Comparison of ENCODE assay signal across 8 cellular contexts in the genomic region with DNA sequence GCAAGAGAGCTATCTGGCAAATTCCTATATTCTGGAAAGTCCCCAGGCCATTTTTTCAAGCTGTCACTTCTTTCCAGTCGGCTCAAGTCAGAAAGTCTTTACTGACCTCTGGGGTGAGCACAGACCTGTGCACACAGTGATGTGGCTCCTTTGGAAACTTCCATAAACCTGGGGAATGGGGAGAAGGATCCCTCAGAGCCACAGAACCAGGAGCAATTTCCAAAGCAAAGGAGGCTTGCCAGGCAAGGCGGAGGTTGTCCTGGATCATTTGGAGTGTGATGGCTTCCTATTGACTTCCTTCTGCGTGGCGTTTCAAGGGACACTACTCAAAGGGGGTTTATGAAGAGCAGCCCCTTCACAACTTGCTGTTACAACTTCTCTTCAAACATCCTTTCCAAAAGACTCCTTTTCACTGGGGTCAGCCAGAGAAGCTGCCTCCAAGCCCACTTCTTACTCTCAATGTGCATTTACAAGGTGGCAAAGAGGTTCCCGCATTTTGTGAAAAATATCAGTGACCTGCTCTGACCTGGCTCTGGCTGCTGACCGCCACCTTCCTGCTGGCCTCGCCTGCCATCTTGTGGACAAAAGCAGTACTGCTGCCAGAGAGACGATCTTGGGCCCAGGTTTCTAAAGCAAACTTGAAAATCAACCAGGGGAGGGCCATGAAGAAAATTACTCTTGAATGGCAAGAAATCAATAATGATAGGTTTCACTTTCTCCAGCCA. TPM values are rescaled to one million over a fixed set of nuclear protein-coding genes. Genes with fewer than 3 reads are reported as not detected.
DNase-seq lines count a peak whose midpoint lies in the region; ATAC-seq, FAIRE-seq and TF ChIP-seq lines count a peak whose summit lies in the region.

No MANE protein-coding gene starts in this region.

- peaks cover 15% of the 10 kb centered on the region for H3K4me1 Mint-ChIP-seq in chondrocyte (ENCODE audit: low read depth)

- no peak overlapping the region for H3K4me3 Mint-ChIP-seq in chondrocyte (ENCODE audit: unreplicated experiment)

- H3K9me3 Mint-ChIP-seq in chondrocyte (ENCODE audit: low read depth): no peaks in the 10 kb centered on the region

- H3K36me3 Mint-ChIP-seq in chondrocyte (ENCODE audit: low read depth): no peaks in the 10 kb centered on the region

- ATAC-seq in GM19023 (IDR thresholded peaks at IDR 0.05; ENCODE audit: unreplicated experiment): no peak

- TF ChIP-seq POLR2A in H54 (IDR thresholded peaks at IDR 0.05; ENCODE audit: low read depth, low read length): no peak

- DNase-seq in DMS53 (lab: John Stamatoyannopoulos, UW): peak; percentile 69
- peak; percentile 48 for DNase-seq in H54 (ENCODE audit: insufficient read length, low spot score)
- DNase-seq in NCI-H1694 treated with DMSO at 0.1 percent for 48 hours (lab: John Stamatoyannopoulos, UW): peak; percentile 32
- peak; percentile 50 for DNase-seq in activated CD4-positive, alpha-beta T cell treated with anti-CD3 and anti-CD28 coated beads for 1 hour
- no peak for DNase-seq in chondrocyte (ENCODE audit: low spot score)
- DNase-seq in left kidney (ENCODE audit: low read depth, low spot score): peak; percentile 72
- DNase-seq in stimulated activated CD4-positive, alpha-beta T cell treated with anti-CD3 and anti-CD28 coated beads, Interleukin-4, amount 100 ng/mL, for 4 hours: peak; percentile 52 to 73

- H3K27me3 Mint-ChIP-seq in chondrocyte (ENCODE audit: low read depth): no peaks in the 10 kb centered on the region

- TF ChIP-seq CTCF in chondrocyte (IDR thresholded peaks at IDR 0.05): peak; percentile 99

- FAIRE-seq in H54 (lab: Jason Lieb, UNC): no peak

- no peak overlapping the region for H3K27ac Mint-ChIP-seq in chondrocyte (ENCODE audit: unreplicated experiment)

RNA-seq across cellular contexts. Expression of a gene that starts 18.2 kb away (rescaled TPM):
- not detected in 3 replicates for total RNA-seq in chondrocyte
